ENCODE assay signal across 18 cellular contexts in the genomic region with DNA sequence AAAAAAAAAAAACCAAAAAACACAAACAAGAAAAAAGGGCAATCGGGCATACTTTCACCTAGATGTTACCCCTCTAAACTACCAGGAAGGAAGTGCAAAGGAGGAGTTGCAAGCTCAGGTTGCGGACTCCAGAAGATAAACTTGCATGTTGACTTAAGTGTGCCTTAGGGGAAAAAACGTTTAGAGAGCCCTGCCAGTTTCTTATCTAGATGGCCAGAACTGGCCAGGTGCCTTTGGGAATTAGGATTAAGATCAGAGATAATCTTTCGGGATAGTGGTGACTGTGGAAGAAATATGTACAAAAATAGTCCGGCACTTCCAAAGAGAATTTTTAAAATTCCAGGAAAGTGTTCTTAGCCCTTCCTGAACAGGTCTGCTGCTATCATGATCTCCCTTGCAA.
A peak's percentile ranks its signal among the peaks of the same experiment; 100 is the strongest.
DNase-seq lines count a peak whose midpoint lies in the region; ATAC-seq and TF ChIP-seq lines count a peak whose summit lies in the region.
"Had no signal": no experiment of that assay in that cellular context is flagged by ENCODE, and none has a peak within 500 bp of the region (broad histone marks: within the 10 kb centered on the region; RNA-seq: fewer than 3 reads in every experiment).

No MANE protein-coding gene starts in this region.

- peak; percentile 43 for DNase-seq in ELF-1 (ENCODE audit: low read depth, low spot score)
- peak; percentile 42 for DNase-seq in LoVo (ENCODE audit: low spot score)
- DNase-seq in islet precursor cell, result peak; percentile 53
- no peak for DNase-seq in DMS153 treated with DMSO at 0.1 percent for 48 hours (lab: John Stamatoyannopoulos, UW; ENCODE audit: unreplicated experiment)
- no peak for DNase-seq in DMS 273 (lab: John Stamatoyannopoulos, UW; ENCODE audit: unreplicated experiment)
- DNase-seq in NCI-H1092 treated with DMSO at 0.1 percent for 48 hours (lab: John Stamatoyannopoulos, UW), result no peak
- DNase-seq: BE2C; C1 segment of cervical spinal cord; CD4-positive, alpha-beta T cell; DMS53; DND-41; EL; HCEC 1CT; KBM-7 had no signal

- ATAC-seq in HG03139 (IDR thresholded peaks at IDR 0.05; ENCODE audit: unreplicated experiment), result no peak
- ATAC-seq: GM23338 had no signal

- TF ChIP-seq CTCF in 22Rv1 (IDR thresholded peaks at IDR 0.05), result no peak

- H3K27ac ChIP-seq in 22Rv1, result peak overlapping the region; percentile 68
- H3K27ac ChIP-seq: HL-60 had no signal

Comparison
In these comparisons a context has a peak if more than half of its experiments do, and no peak if none do; other contexts are left out.
1. DNase-seq: peak in ELF-1 (single experiment), LoVo (single experiment) and islet precursor cell (single experiment); none in DMS153 treated with DMSO at 0.1 percent for 48 hours (single experiment), DMS 273 (single experiment) and NCI-H1092 treated with DMSO at 0.1 percent for 48 hours (single experiment).